Comparison of ENCODE assay signal across 1 cellular context in the genomic region with DNA sequence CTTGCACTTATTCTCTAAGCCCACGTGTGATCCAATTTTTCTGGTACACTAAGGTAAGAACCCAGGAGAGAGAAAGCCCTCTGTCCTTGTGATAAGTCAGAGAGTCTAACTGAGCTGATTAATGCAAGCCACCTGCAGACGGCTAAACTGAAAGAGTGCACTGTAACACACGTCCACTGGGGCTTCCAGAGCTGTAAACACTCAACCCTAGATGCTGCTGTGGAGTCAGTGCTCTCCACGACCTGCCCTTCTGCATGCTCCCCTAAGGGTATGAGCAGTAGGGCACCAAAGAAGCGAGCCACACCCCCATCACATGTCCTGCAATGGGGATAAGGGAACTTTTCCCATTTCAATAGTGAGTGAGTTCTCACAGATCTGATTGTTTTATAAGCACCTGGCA.
TF ChIP-seq lines count a peak whose summit lies in the region.

No MANE protein-coding gene starts in this region.

TF ChIP-seq in HCT116, 20 proteins besides CTCF, POLR2A, EP300 and RAD21 (continued from another document):
- TF ChIP-seq, protein P1, sequence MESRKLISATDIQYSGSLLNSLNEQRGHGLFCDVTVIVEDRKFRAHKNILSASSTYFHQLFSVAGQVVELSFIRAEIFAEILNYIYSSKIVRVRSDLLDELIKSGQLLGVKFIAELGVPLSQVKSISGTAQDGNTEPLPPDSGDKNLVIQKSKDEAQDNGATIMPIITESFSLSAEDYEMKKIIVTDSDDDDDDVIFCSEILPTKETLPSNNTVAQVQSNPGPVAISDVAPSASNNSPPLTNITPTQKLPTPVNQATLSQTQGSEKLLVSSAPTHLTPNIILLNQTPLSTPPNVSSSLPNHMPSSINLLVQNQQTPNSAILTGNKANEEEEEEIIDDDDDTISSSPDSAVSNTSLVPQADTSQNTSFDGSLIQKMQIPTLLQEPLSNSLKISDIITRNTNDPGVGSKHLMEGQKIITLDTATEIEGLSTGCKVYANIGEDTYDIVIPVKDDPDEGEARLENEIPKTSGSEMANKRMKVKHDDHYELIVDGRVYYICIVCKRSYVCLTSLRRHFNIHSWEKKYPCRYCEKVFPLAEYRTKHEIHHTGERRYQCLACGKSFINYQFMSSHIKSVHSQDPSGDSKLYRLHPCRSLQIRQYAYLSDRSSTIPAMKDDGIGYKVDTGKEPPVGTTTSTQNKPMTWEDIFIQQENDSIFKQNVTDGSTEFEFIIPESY (IDR thresholded peaks at IDR 0.05; ENCODE audit: extremely low read depth, insufficient replicate concordance, low read length) = no peak
- TF ChIP-seq, protein P2, sequence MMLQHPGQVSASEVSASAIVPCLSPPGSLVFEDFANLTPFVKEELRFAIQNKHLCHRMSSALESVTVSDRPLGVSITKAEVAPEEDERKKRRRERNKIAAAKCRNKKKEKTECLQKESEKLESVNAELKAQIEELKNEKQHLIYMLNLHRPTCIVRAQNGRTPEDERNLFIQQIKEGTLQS (IDR thresholded peaks at IDR 0.05) = no peak
- TF ChIP-seq ZFX (IDR thresholded peaks at IDR 0.05) = no peak
- TF ChIP-seq ELF1 (IDR thresholded peaks at IDR 0.05; ENCODE audit: borderline replicate concordance, low read depth) = no peak
- TF ChIP-seq EZH2 (IDR thresholded peaks at IDR 0.05) = no peak
- no peak for TF ChIP-seq CBX3 (IDR thresholded peaks at IDR 0.05; ENCODE audit: low read depth)
- TF ChIP-seq REST (IDR thresholded peaks at IDR 0.05; ENCODE audit: low read depth) = no peak
- TF ChIP-seq FOSL1 (IDR thresholded peaks at IDR 0.05; ENCODE audit: low read depth) = no peak
- no peak for TF ChIP-seq EGR1 (IDR thresholded peaks at IDR 0.05; ENCODE audit: low read depth)
- no peak for TF ChIP-seq CEBPB (IDR thresholded peaks at IDR 0.05; ENCODE audit: low read depth)
- TF ChIP-seq YY1 (IDR thresholded peaks at IDR 0.05; ENCODE audit: extremely low read depth, insufficient replicate concordance, low read depth, low read length) = no peak
- TF ChIP-seq TCF7L2 (IDR thresholded peaks at IDR 0.05; ENCODE audit: borderline replicate concordance, extremely low read depth, insufficient read depth, insufficient read length) = no peak
- TF ChIP-seq ZNF274 (IDR thresholded peaks at IDR 0.05; ENCODE audit: low read depth, low read length) = no peak
- TF ChIP-seq SP1 (IDR thresholded peaks at IDR 0.05; ENCODE audit: low read depth) = no peak
- TF ChIP-seq POLR2AphosphoS5 (IDR thresholded peaks at IDR 0.05; ENCODE audit: low read depth, low read length) = no peak
- no peak for TF ChIP-seq SIN3A (IDR thresholded peaks at IDR 0.05; ENCODE audit: low read depth)
